ENCODE assay signal across 3 cellular contexts in the genomic region with DNA sequence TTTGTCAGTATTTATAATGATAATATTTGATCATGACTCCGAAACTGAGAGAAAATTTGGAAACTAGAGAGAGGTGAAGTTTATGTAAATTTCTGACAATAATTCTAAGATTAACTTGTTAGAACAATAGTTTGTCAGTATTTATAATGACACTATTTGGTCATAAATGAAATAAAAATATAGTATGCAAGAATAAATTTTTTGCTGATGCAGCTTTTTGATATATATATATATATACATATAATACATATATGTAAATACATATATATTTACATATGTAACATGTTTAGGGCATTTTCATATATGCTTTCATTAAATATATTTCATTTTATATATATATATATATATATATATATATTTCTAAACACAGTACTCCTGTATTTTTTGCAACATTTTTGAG.
TF ChIP-seq lines count a peak whose summit lies in the region.

No MANE protein-coding gene starts in this region.

TF ChIP-seq in HepG2, 621 proteins besides CTCF, POLR2A, EP300 and RAD21:
- TF ChIP-seq MAFF (IDR thresholded peaks at IDR 0.05; ENCODE audit: low read depth, low read length): peak; percentile 44; the same call in 1 of the 2 replicates
- peak in 1 of 2 experiments; percentile 86; a peak in 2 of 4 replicates for TF ChIP-seq MAFK (conservative IDR thresholded peaks at IDR 0.05 in 1 of 2, IDR thresholded peaks at IDR 0.05 in 1 of 2; ENCODE audit: low read length in 2 of 2)
- no peak for TF ChIP-seq ZNF777 (CRISPR knock-in tag; IDR thresholded peaks at IDR 0.05)
- no peak for TF ChIP-seq ZNF703 (CRISPR knock-in tag; IDR thresholded peaks at IDR 0.05; ENCODE audit: borderline replicate concordance)

TF ChIP-seq in IMR-90, 13 proteins besides CTCF, POLR2A, EP300 and RAD21:
- TF ChIP-seq MAFK (IDR thresholded peaks at IDR 0.05; ENCODE audit: low read depth, low read length): peak; percentile 39; the same call in 1 of the 2 replicates
- TF ChIP-seq SMC3 (IDR thresholded peaks at IDR 0.05; ENCODE audit: low read depth, low read length): no peak

TF ChIP-seq in K562, 482 proteins besides CTCF, POLR2A, EP300 and RAD21:
- peak; percentile 32; the same call in 1 of the 2 replicates for TF ChIP-seq MAFK (IDR thresholded peaks at IDR 0.05; ENCODE audit: low read length)
- no peak for TF ChIP-seq RFX5 (IDR thresholded peaks at IDR 0.05; ENCODE audit: low read depth, low read length)
- TF ChIP-seq ZNF316 (IDR thresholded peaks at IDR 0.05): peak; percentile 72
